In genomic region chr22:25018009-25018408, GRCh38 we compare ENCODE assay signal across 28 cellular contexts.
"Had no signal": no experiment of that assay in that cellular context is flagged by ENCODE, and none has a peak within 500 bp of the region (broad histone marks: within the 10 kb centered on the region; RNA-seq: fewer than 3 reads in every experiment).

No MANE protein-coding gene starts in this region.

- H3K36me3 ChIP-seq: SJCRH30 had no signal

- H3K4me3 ChIP-seq: K562, PC-9, SJCRH30, SK-N-MC had no signal

- H3K27ac ChIP-seq: PC-9, SJCRH30, SK-N-MC had no signal

- H3K9me3 ChIP-seq: SJCRH30 had no signal

- H3K4me2 ChIP-seq: PC-9 had no signal

- ATAC-seq: activated CD4-positive, alpha-beta T cell treated with anti-CD3 and anti-CD28 coated beads for 36 hours; activated CD4-positive, CD25-positive, alpha-beta regulatory T cell treated with anti-CD3 and anti-CD28 coated beads, Interleukin-2, amount 50 U/mL, for 24 hours; activated CD8-positive, alpha-beta T cell treated with anti-CD3 and anti-CD28 coated beads, Interleukin-2, amount 10 ng/mL, durations not matched to agents 7 days and 5 days; activated naive CD8-positive, alpha-beta T cell treated with anti-CD3 and anti-CD28 coated beads, Interleukin-2, amount 50 U/mL, for 24 hours; activated T-cell treated with anti-CD3 and anti-CD28 coated beads, Interleukin-2, amount 50 U/mL, for 4 hours; K562 had no signal

- FAIRE-seq: bronchial epithelial cell, K562, RCC 7860 had no signal

- H2AFZ ChIP-seq: PC-9 had no signal

- DNase-seq: activated CD4-positive, alpha-beta T cell treated with anti-CD3 and anti-CD28 coated beads for 36 hours; activated CD4-positive, alpha-beta T cell treated with anti-CD3 and anti-CD28 coated beads, Interleukin-2, amount 10 ng/mL, durations not matched to agents 7 days and 5 days; activated CD4-positive, alpha-beta T cell treated with anti-CD3 and anti-CD28 coated beads, Interleukin-2, amount 50 U/mL, for 48 hours; activated CD8-positive, alpha-beta T cell treated with anti-CD3 and anti-CD28 coated beads, Interleukin-2, amount 10 ng/mL, durations not matched to agents 7 days and 5 days; activated gamma-delta T cell treated with Interleukin-2 at 50 U/mL for 16 hours; activated naive CD4-positive, alpha-beta T cell treated with anti-CD3 and anti-CD28 coated beads, Interleukin-2, amount 10 ng/mL, durations not matched to agents 7 days and 5 days; activated naive CD8-positive, alpha-beta T cell treated with anti-CD3 and anti-CD28 coated beads, Interleukin-2, amount 50 U/mL, for 24 hours; activated T-cell treated with anti-CD3 and anti-CD28 coated beads for 4 hours; activated T-cell treated with anti-CD3 and anti-CD28 coated beads, Interleukin-2, amount 50 U/mL, for 4 hours; anterior cingulate cortex; NCI-H1048; NCI-H1105 treated with DMSO at 0.1 percent for 48 hours; NCI-H1436; NCI-H1694; NCI-H1930; NCI-H2081 treated with DMSO at 0.1 percent for 48 hours; NCI-H226; NCI-H446 treated with DMSO at 0.1 percent for 48 hours; NCI-H524; NCI-H748 treated with DMSO at 0.1 percent for 48 hours; PC-9; SHP77; SJCRH30 had no signal
